In the genomic region with DNA sequence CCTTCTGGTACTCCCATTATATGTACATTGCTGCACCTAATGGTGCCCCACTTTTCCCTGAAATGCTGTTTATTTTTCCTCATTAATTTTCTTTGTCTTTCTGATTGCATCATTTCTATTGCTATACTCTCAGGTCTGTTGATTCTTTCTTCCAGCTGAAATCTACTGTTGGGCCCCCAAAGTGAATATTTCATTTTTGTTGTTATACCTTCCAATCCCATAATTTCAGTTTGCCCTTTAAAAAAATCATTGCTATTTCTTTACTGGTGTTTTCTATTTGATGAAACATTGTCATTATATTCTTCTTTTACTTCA, we compare ENCODE assay signal across 2 cellular contexts.
A peak's percentile ranks its signal among the peaks of the same experiment; 100 is the strongest.
TF ChIP-seq lines count a peak whose summit lies in the region.

No MANE protein-coding gene starts in this region.

TF ChIP-seq in HepG2, 621 proteins besides CTCF, POLR2A, EP300 and RAD21:
- TF ChIP-seq ATF7 (IDR thresholded peaks at IDR 0.05) (peak; percentile 34; the same call in 1 of the 2 replicates), ATF7 (CRISPR knock-in tag; IDR thresholded peaks at IDR 0.05) (no peak), U2AF1 (optimal IDR thresholded peaks at IDR 0.05; ENCODE audit: low read depth, low read length) (no peak), MIER3 (CRISPR knock-in tag; IDR thresholded peaks at IDR 0.05; ENCODE audit: borderline replicate concordance) (no peak), TP53 (CRISPR knock-in tag; conservative IDR thresholded peaks at IDR 0.05) (no peak), ZNF12 (CRISPR knock-in tag; IDR thresholded peaks at IDR 0.05) (no peak)
- TF ChIP-seq, protein P1, sequence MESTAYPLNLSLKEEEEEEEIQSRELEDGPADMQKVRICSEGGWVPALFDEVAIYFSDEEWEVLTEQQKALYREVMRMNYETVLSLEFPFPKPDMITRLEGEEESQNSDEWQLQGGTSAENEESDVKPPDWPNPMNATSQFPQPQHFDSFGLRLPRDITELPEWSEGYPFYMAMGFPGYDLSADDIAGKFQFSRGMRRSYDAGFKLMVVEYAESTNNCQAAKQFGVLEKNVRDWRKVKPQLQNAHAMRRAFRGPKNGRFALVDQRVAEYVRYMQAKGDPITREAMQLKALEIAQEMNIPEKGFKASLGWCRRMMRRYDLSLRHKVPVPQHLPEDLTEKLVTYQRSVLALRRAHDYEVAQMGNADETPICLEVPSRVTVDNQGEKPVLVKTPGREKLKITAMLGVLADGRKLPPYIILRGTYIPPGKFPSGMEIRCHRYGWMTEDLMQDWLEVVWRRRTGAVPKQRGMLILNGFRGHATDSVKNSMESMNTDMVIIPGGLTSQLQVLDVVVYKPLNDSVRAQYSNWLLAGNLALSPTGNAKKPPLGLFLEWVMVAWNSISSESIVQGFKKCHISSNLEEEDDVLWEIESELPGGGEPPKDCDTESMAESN (CRISPR knock-in tag; conservative IDR thresholded peaks at IDR 0.05) = no peak
- TF ChIP-seq, protein P2, sequence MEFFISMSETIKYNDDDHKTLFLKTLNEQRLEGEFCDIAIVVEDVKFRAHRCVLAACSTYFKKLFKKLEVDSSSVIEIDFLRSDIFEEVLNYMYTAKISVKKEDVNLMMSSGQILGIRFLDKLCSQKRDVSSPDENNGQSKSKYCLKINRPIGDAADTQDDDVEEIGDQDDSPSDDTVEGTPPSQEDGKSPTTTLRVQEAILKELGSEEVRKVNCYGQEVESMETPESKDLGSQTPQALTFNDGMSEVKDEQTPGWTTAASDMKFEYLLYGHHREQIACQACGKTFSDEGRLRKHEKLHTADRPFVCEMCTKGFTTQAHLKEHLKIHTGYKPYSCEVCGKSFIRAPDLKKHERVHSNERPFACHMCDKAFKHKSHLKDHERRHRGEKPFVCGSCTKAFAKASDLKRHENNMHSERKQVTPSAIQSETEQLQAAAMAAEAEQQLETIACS (CRISPR knock-in tag; IDR thresholded peaks at IDR 0.05) = no peak

TF ChIP-seq in K562, 482 proteins besides CTCF, POLR2A, EP300 and RAD21:
- TF ChIP-seq, protein P3, sequence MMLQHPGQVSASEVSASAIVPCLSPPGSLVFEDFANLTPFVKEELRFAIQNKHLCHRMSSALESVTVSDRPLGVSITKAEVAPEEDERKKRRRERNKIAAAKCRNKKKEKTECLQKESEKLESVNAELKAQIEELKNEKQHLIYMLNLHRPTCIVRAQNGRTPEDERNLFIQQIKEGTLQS (IDR thresholded peaks at IDR 0.05) = peak; percentile 49
- TF ChIP-seq, protein P3 (CRISPR knock-in tag; conservative IDR thresholded peaks at IDR 0.05) = no peak
- no peak for TF ChIP-seq CEBPG (CRISPR knock-in tag; IDR thresholded peaks at IDR 0.05)
- peak; percentile 54 to 56 for TF ChIP-seq CEBPG (tag; conservative IDR thresholded peaks at IDR 0.05 in 1 of 2, IDR thresholded peaks at IDR 0.05 in 1 of 2)
- no peak for TF ChIP-seq ETV6 (IDR thresholded peaks at IDR 0.05; ENCODE audit: borderline replicate concordance in 1 of 2, low read depth in 2 of 2, low read length in 1 of 2)
- TF ChIP-seq ETV6 (CRISPR knock-in tag; IDR thresholded peaks at IDR 0.05; ENCODE audit: borderline replicate concordance) = no peak
